11 cellular contexts compared by ENCODE assay signal in genomic region chr1:183632087-183632486, GRCh38. TPM values are rescaled to one million over a fixed set of nuclear protein-coding genes. Genes with fewer than 3 reads are reported as not detected.
DNase-seq lines count a peak whose midpoint lies in the region; ATAC-seq and TF ChIP-seq lines count a peak whose summit lies in the region.
"Had no signal": no experiment of that assay in that cellular context is flagged by ENCODE, and none has a peak within 500 bp of the region (broad histone marks: within the 10 kb centered on the region; RNA-seq: fewer than 3 reads in every experiment).

No MANE protein-coding gene starts in this region.

- ATAC-seq in left ventricle myocardium superior = no peak
- no peak for ATAC-seq in right cardiac atrium
- ATAC-seq in HG02852 (IDR thresholded peaks at IDR 0.05; ENCODE audit: unreplicated experiment) = no peak
- ATAC-seq in GM21619 (IDR thresholded peaks at IDR 0.05; ENCODE audit: unreplicated experiment) = no peak
- no peak for ATAC-seq in HG02610 (IDR thresholded peaks at IDR 0.05; ENCODE audit: unreplicated experiment)

- H3K9me3 Mint-ChIP-seq in activated T-helper 1 cell treated with anti-CD3 and anti-CD28 coated beads, Interleukin-12 subunit alpha, Interleukin-12 subunit beta, Interleukin-2, Interleukin-4 antibody, amounts not matched to agents 30 ng/mL and 10 ng/mL and 1 ng/mL, durations not matched to agents 14 hours and 24 hours and 36 hours = no peaks in the 10 kb centered on the region
- H3K9me3 Mint-ChIP-seq: IgD-negative memory B cell, memory B cell had no signal

- TF ChIP-seq POLR2A in vagina (IDR thresholded peaks at IDR 0.05) = no peak

- no peaks in the 10 kb centered on the region for H3K27me3 Mint-ChIP-seq in activated T-helper 1 cell treated with anti-CD3 and anti-CD28 coated beads, Interleukin-12 subunit alpha, Interleukin-12 subunit beta, Interleukin-2, Interleukin-4 antibody, amounts not matched to agents 30 ng/mL and 10 ng/mL and 1 ng/mL, durations not matched to agents 14 hours and 24 hours and 36 hours (ENCODE audit: insufficient read depth)
- H3K27me3 Mint-ChIP-seq: IgD-negative memory B cell, memory B cell had no signal

- H3K4me1 Mint-ChIP-seq in activated T-helper 1 cell treated with anti-CD3 and anti-CD28 coated beads, Interleukin-12 subunit alpha, Interleukin-12 subunit beta, Interleukin-2, Interleukin-4 antibody, amounts not matched to agents 30 ng/mL and 10 ng/mL and 1 ng/mL, durations not matched to agents 14 hours and 24 hours and 36 hours (ENCODE audit: low read depth) = peaks cover 63% of the 10 kb centered on the region

- intact Hi-C loops in left ventricle myocardium inferior (cut with micrococcal nuclease) (loop anchor here (10.0 kb wide), 1 partner anchor 157 kb away; the partner anchor contains the start of gene SMG7), left ventricle myocardium superior (cut with micrococcal nuclease) (no loop called here), right cardiac atrium (cut with DNase I) (loop anchor here in 1 of 4 donors (10.0 kb wide), 1 partner anchor 157 kb away; the partner anchor contains the start of gene SMG7), vagina (cut with DNase I) (no loop called here)
- intact Hi-C loops in activated T-helper 1 cell treated with anti-CD3 and anti-CD28 coated beads, Interleukin-12 subunit alpha, Interleukin-12 subunit beta, Interleukin-2, Interleukin-4 antibody, amounts not matched to agents 30 ng/mL and 10 ng/mL and 1 ng/mL, durations not matched to agents 14 hours and 24 hours and 36 hours (cut with micrococcal nuclease) = loop anchor here (10.0 kb wide), 4 partner anchors 787 to 1413 kb away; partner anchors contain the start of gene RNF2

- no peak overlapping the region for H3K27ac Mint-ChIP-seq in activated T-helper 1 cell treated with anti-CD3 and anti-CD28 coated beads, Interleukin-12 subunit alpha, Interleukin-12 subunit beta, Interleukin-2, Interleukin-4 antibody, amounts not matched to agents 30 ng/mL and 10 ng/mL and 1 ng/mL, durations not matched to agents 14 hours and 24 hours and 36 hours
- H3K27ac Mint-ChIP-seq: IgD-negative memory B cell, memory B cell had no signal

- no peaks in the 10 kb centered on the region for H3K9me3 ChIP-seq in left ventricle myocardium inferior (replicated peaks)
- no peaks in the 10 kb centered on the region for H3K9me3 ChIP-seq in right cardiac atrium (ENCODE audit: control insufficient read depth, low read length)
- H3K9me3 ChIP-seq in vagina = no peaks in the 10 kb centered on the region

- no peak for DNase-seq in left ventricle myocardium inferior
- no peak for DNase-seq in left ventricle myocardium superior
- no peak for DNase-seq in activated T-helper 1 cell treated with anti-CD3 and anti-CD28 coated beads, Interleukin-12 subunit alpha, Interleukin-12 subunit beta, Interleukin-2, Interleukin-4 antibody, amounts not matched to agents 30 ng/mL and 10 ng/mL and 1 ng/mL, durations not matched to agents 14 hours and 24 hours and 36 hours (ENCODE audit: low spot score)
- DNase-seq in right cardiac atrium = no peak
- DNase-seq in vagina (ENCODE audit: extremely low spot score in 2 of 2) = no peak
- DNase-seq: SIG-M5 had no signal

- H3K36me3 ChIP-seq in left ventricle myocardium inferior (peaks cover 42% of the 10 kb centered on the region), vagina (peaks cover 4 to 30% of the 10 kb centered on the region in 2 donors)

- H3K4me3 ChIP-seq in left ventricle myocardium inferior (peak overlapping the region; percentile 86), right cardiac atrium (ENCODE audit: low read length) (peak overlapping the region; percentile 77), vagina (peak overlapping the region; percentile 80 to 99)

- peaks cover 31% of the 10 kb centered on the region for H3K36me3 Mint-ChIP-seq in activated T-helper 1 cell treated with anti-CD3 and anti-CD28 coated beads, Interleukin-12 subunit alpha, Interleukin-12 subunit beta, Interleukin-2, Interleukin-4 antibody, amounts not matched to agents 30 ng/mL and 10 ng/mL and 1 ng/mL, durations not matched to agents 14 hours and 24 hours and 36 hours (ENCODE audit: low read depth)

- H3K27me3 ChIP-seq in left ventricle myocardium inferior (ENCODE audit: low read depth) (no peaks in the 10 kb centered on the region), right cardiac atrium (ENCODE audit: control insufficient read depth, insufficient read depth) (no peaks in the 10 kb centered on the region), vagina (no peaks in the 10 kb centered on the region)

- H3K4me3 Mint-ChIP-seq in activated T-helper 1 cell treated with anti-CD3 and anti-CD28 coated beads, Interleukin-12 subunit alpha, Interleukin-12 subunit beta, Interleukin-2, Interleukin-4 antibody, amounts not matched to agents 30 ng/mL and 10 ng/mL and 1 ng/mL, durations not matched to agents 14 hours and 24 hours and 36 hours = peak overlapping the region; percentile 28
- H3K4me3 Mint-ChIP-seq: memory B cell had no signal

- 36% methylated on average over 2 of the region's 2 CpGs for WGBS in right cardiac atrium

- H3K4me1 ChIP-seq in left ventricle myocardium inferior (peaks cover 93% of the 10 kb centered on the region), right cardiac atrium (ENCODE audit: control insufficient read depth, insufficient read depth, low read length) (peaks cover 4% of the 10 kb centered on the region), vagina (peaks cover 68% of the 10 kb centered on the region)

- TF ChIP-seq CTCF in left ventricle myocardium inferior (IDR thresholded peaks at IDR 0.05; ENCODE audit: borderline replicate concordance) (no peak), vagina (IDR thresholded peaks at IDR 0.05) (no peak)

- H3K27ac ChIP-seq in left ventricle myocardium inferior (replicated peaks) (peak overlapping the region; percentile 97), right cardiac atrium (ENCODE audit: low read length) (no peak overlapping the region), vagina (peak overlapping the region; percentile 17)

RNA-seq across cellular contexts. Expression of gene ARPC5, which starts 3.5 kb away (rescaled TPM):
- total RNA-seq in left ventricle myocardium inferior (33.6 TPM), left ventricle myocardium superior (36.4 TPM), right cardiac atrium (10 to 100 TPM; 36.5 to 74.7 (median 52.4) TPM), vagina (48.4 TPM)
- total RNA-seq in activated T-helper 1 cell treated with anti-CD3 and anti-CD28 coated beads, Interleukin-12 subunit alpha, Interleukin-12 subunit beta, Interleukin-2, Interleukin-4 antibody, amounts not matched to agents 30 ng/mL and 10 ng/mL and 1 ng/mL, durations not matched to agents 14 hours and 24 hours and 36 hours = 146 and 154 TPM in 2 replicates
- 41.1 TPM for polyA plus RNA-seq in right cardiac atrium

RNA-seq across cellular contexts. Expression of gene APOBEC4, which starts 21.0 kb away (rescaled TPM):
- 0.11 TPM for total RNA-seq in left ventricle myocardium inferior
- not detected for total RNA-seq in left ventricle myocardium superior
- not detected in 2 replicates for total RNA-seq in activated T-helper 1 cell treated with anti-CD3 and anti-CD28 coated beads, Interleukin-12 subunit alpha, Interleukin-12 subunit beta, Interleukin-2, Interleukin-4 antibody, amounts not matched to agents 30 ng/mL and 10 ng/mL and 1 ng/mL, durations not matched to agents 14 hours and 24 hours and 36 hours
- total RNA-seq in right cardiac atrium = under 1 TPM in 1 of 4 donors, not detected in 3; 0.09 TPM
- polyA plus RNA-seq in right cardiac atrium = not detected
- total RNA-seq in vagina = not detected
- polyA plus RNA-seq: IgD-negative memory B cell had no signal

RNA-seq across cellular contexts. Expression of gene NCF2, which starts 41.8 kb away (rescaled TPM):
- total RNA-seq in left ventricle myocardium inferior (4.5 TPM), left ventricle myocardium superior (5.8 TPM), right cardiac atrium (1 to 10 TPM; 3.3 to 6.4 (median 6.0) TPM), vagina (12.5 TPM)
- 4.8 and 5.9 TPM in 2 replicates for total RNA-seq in activated T-helper 1 cell treated with anti-CD3 and anti-CD28 coated beads, Interleukin-12 subunit alpha, Interleukin-12 subunit beta, Interleukin-2, Interleukin-4 antibody, amounts not matched to agents 30 ng/mL and 10 ng/mL and 1 ng/mL, durations not matched to agents 14 hours and 24 hours and 36 hours
- polyA plus RNA-seq in right cardiac atrium = 1.4 TPM

Comparison
In these comparisons a context has a peak if more than half of its experiments do, and no peak if none do; other contexts are left out.
1. intact Hi-C loops: an anchor here in left ventricle myocardium inferior (10.0 kb wide) and activated T-helper 1 cell treated with anti-CD3 and anti-CD28 coated beads, Interleukin-12 subunit alpha, Interleukin-12 subunit beta, Interleukin-2, Interleukin-4 antibody, amounts not matched to agents 30 ng/mL and 10 ng/mL and 1 ng/mL, durations not matched to agents 14 hours and 24 hours and 36 hours (10.0 kb wide); none called in left ventricle myocardium superior and vagina.